Comparison of ENCODE assay signal across 13 cellular contexts in genomic region chr4:39732728-39733127, GRCh38. TPM values are rescaled to one million over a fixed set of nuclear protein-coding genes. Genes with fewer than 3 reads are reported as not detected.
A peak's percentile ranks its signal among the peaks of the same experiment; 100 is the strongest.
DNase-seq lines count a peak whose midpoint lies in the region; ATAC-seq and TF ChIP-seq lines count a peak whose summit lies in the region.
"Had no signal": no experiment of that assay in that cellular context is flagged by ENCODE, and none has a peak within 500 bp of the region (broad histone marks: within the 10 kb centered on the region; RNA-seq: fewer than 3 reads in every experiment).

No MANE protein-coding gene starts in this region.

- no peaks in the 10 kb centered on the region for H3K9me2 ChIP-seq in PC-3 (replicated peaks; ENCODE audit: low read length)

- TF ChIP-seq POLR2A in lower leg skin (IDR thresholded peaks at IDR 0.05) = no peak

- H3K4me1 ChIP-seq in PC-3 (ENCODE audit: insufficient read depth, low read length) = peaks cover 12% of the 10 kb centered on the region
- H3K4me1 ChIP-seq: BLaER1 had no signal

- peaks cover 3% of the 10 kb centered on the region for H3K36me3 Mint-ChIP-seq in activated CD4-positive, alpha-beta memory T cell treated with anti-CD3 and anti-CD28 coated beads for 36 hours
- peaks cover 18% of the 10 kb centered on the region for H3K36me3 Mint-ChIP-seq in activated CD4-positive, alpha-beta memory T cell treated with anti-CD3 and anti-CD28 coated beads, Interleukin-2, amount 10 ng/mL, durations not matched to agents 7 days and 5 days (ENCODE audit: low read depth)
- H3K36me3 Mint-ChIP-seq in stimulated activated effector memory CD8-positive, alpha-beta T cell treated with anti-CD3 and anti-CD28 coated beads, Interleukin-12 subunit alpha, Interleukin-12 subunit beta, amount 100 ng/mL, for 72 hours = peaks cover 39% of the 10 kb centered on the region

- ATAC-seq in PC-3 (peak; percentile 85), HG03280 (IDR thresholded peaks at IDR 0.05; ENCODE audit: unreplicated experiment) (no peak)
- ATAC-seq in stimulated activated effector memory CD8-positive, alpha-beta T cell treated with anti-CD3 and anti-CD28 coated beads, Interleukin-12 subunit alpha, Interleukin-12 subunit beta, amount 100 ng/mL, for 72 hours = peak; percentile 92

- BruUV-seq in PC-3 (replicated peaks; lab: Mats Ljungman, UMichigan) = no TSS peak

- no peak overlapping the region for H3K9ac ChIP-seq in PC-3 (ENCODE audit: low read length)
- H3K9ac ChIP-seq: BLaER1 had no signal

- H3K27ac Mint-ChIP-seq in activated CD4-positive, alpha-beta memory T cell treated with anti-CD3 and anti-CD28 coated beads for 36 hours = no peak overlapping the region
- no peak overlapping the region for H3K27ac Mint-ChIP-seq in activated CD4-positive, alpha-beta memory T cell treated with anti-CD3 and anti-CD28 coated beads, Interleukin-2, amount 10 ng/mL, durations not matched to agents 7 days and 5 days
- peak overlapping the region; percentile 58 for H3K27ac Mint-ChIP-seq in stimulated activated effector memory CD8-positive, alpha-beta T cell treated with anti-CD3 and anti-CD28 coated beads, Interleukin-12 subunit alpha, Interleukin-12 subunit beta, amount 100 ng/mL, for 72 hours

- no peaks in the 10 kb centered on the region for H3K9me3 ChIP-seq in PC-3 (ENCODE audit: low read length)
- H3K9me3 ChIP-seq: BLaER1, HAP-1 had no signal

- H3F3A ChIP-seq in PC-3 (ENCODE audit: low read length, unreplicated experiment) = no peaks in the 10 kb centered on the region

- POLR2A ChIA-PET in activated CD4-positive, alpha-beta memory T cell treated with anti-CD3 and anti-CD28 coated beads for 36 hours (lab: Charles Lee) = interaction anchor here (0.6 kb wide), 1 partner anchor 997 kb away, joined by 3 read pairs; no protein-coding TSS in a partner anchor
- POLR2A ChIA-PET in activated CD4-positive, alpha-beta memory T cell treated with anti-CD3 and anti-CD28 coated beads, Interleukin-2, amount 10 ng/mL, durations not matched to agents 7 days and 5 days (lab: Charles Lee) = no interaction called here
- POLR2A ChIA-PET in PC-3 (lab: Charles Lee; ENCODE audit: unreplicated experiment) = no interaction called here

- 0 out of 2 replicates have a peak, but pooled peaks cover 9% of the 10 kb centered on the region for H4K20me1 ChIP-seq in PC-3 (ENCODE audit: low read length)

- H3K79me2 ChIP-seq in PC-3 (ENCODE audit: low read length) = peaks cover 90% of the 10 kb centered on the region

- peak; percentile 26 for DNase-seq in activated CD4-positive, alpha-beta memory T cell treated with anti-CD3 and anti-CD28 coated beads for 36 hours
- no peak for DNase-seq in activated CD4-positive, alpha-beta memory T cell treated with anti-CD3 and anti-CD28 coated beads, Interleukin-2, amount 10 ng/mL, durations not matched to agents 7 days and 5 days
- DNase-seq in PC-3 (peak; percentile 56), fibroblast of gingiva (ENCODE audit: low read depth) (peak; percentile 89), lower leg skin (ENCODE audit: low spot score in 2 of 2) (no peak), H7 (no peak)
- DNase-seq in stimulated activated effector memory CD8-positive, alpha-beta T cell treated with anti-CD3 and anti-CD28 coated beads, Interleukin-12 subunit alpha, Interleukin-12 subunit beta, amount 100 ng/mL, for 72 hours (ENCODE audit: low spot score in 2 of 2) = peak in 1 of 2 donors; percentile 55
- DNase-seq: activated gamma-delta T cell treated with Interleukin-2 at 50 U/mL for 16 hours, midbrain, T-helper 9 cell had no signal

- peak overlapping the region; percentile 19; the same call in 1 of the 2 replicates for H3K27ac ChIP-seq in PC-3 (ENCODE audit: low read length)
- H3K27ac ChIP-seq: BLaER1 had no signal

- no peaks in the 10 kb centered on the region for H3K27me3 Mint-ChIP-seq in activated CD4-positive, alpha-beta memory T cell treated with anti-CD3 and anti-CD28 coated beads for 36 hours
- H3K27me3 Mint-ChIP-seq in activated CD4-positive, alpha-beta memory T cell treated with anti-CD3 and anti-CD28 coated beads, Interleukin-2, amount 10 ng/mL, durations not matched to agents 7 days and 5 days = no peaks in the 10 kb centered on the region

- CTCF ChIA-PET in activated CD4-positive, alpha-beta memory T cell treated with anti-CD3 and anti-CD28 coated beads for 36 hours (lab: Charles Lee) = interaction anchor here (0.5 kb wide), 1 partner anchor 12 kb away, joined by 4 read pairs; no protein-coding TSS in a partner anchor
- CTCF ChIA-PET in activated CD4-positive, alpha-beta memory T cell treated with anti-CD3 and anti-CD28 coated beads, Interleukin-2, amount 10 ng/mL, durations not matched to agents 7 days and 5 days (lab: Charles Lee) = no interaction called here
- CTCF ChIA-PET in PC-3 (lab: Charles Lee) = interaction anchor here (0.5 kb wide), 1 partner anchor 1239 kb away, joined by 3 read pairs; no protein-coding TSS in a partner anchor

- H3K27me3 ChIP-seq in PC-3 (ENCODE audit: low read length) = no peaks in the 10 kb centered on the region
- H3K27me3 ChIP-seq in H7 (ENCODE audit: control insufficient read depth, insufficient read depth, low read length) = no peaks in the 10 kb centered on the region
- H3K27me3 ChIP-seq: BLaER1 had no signal

- H3K4me3 ChIP-seq in PC-3 (ENCODE audit: low read length) (no peak overlapping the region), lower leg skin (ENCODE audit: low read depth, poor library complexity, severe bottlenecking) (no peak overlapping the region), H7 (ENCODE audit: insufficient read depth, low read depth, low read length) (no peak overlapping the region)
- H3K4me3 ChIP-seq: BLaER1, HAP-1 had no signal

- intact Hi-C loops in activated CD4-positive, alpha-beta memory T cell treated with anti-CD3 and anti-CD28 coated beads for 36 hours (cut with micrococcal nuclease) = no loop called here
- intact Hi-C loops in PC-3 (cut with micrococcal nuclease) = no loop called here
- intact Hi-C loops in lower leg skin (cut with DNase I; ENCODE audit: low total_unique reads) = no loop called here

- 82 to 83% methylated on average over 3 of the region's 3 CpGs for WGBS in lower leg skin, 2 donors

- H3K36me3 ChIP-seq in PC-3 (ENCODE audit: low read depth, low read length) (peaks cover 3% of the 10 kb centered on the region; the same call in 1 of the 2 replicates), H7 (replicated peaks; ENCODE audit: control insufficient read depth, insufficient read depth, low read length) (no peaks in the 10 kb centered on the region)
- H3K36me3 ChIP-seq: HAP-1 had no signal

- H3K4me3 Mint-ChIP-seq in activated CD4-positive, alpha-beta memory T cell treated with anti-CD3 and anti-CD28 coated beads for 36 hours = no peak overlapping the region
- no peak overlapping the region for H3K4me3 Mint-ChIP-seq in activated CD4-positive, alpha-beta memory T cell treated with anti-CD3 and anti-CD28 coated beads, Interleukin-2, amount 10 ng/mL, durations not matched to agents 7 days and 5 days
- H3K4me3 Mint-ChIP-seq in stimulated activated effector memory CD8-positive, alpha-beta T cell treated with anti-CD3 and anti-CD28 coated beads, Interleukin-12 subunit alpha, Interleukin-12 subunit beta, amount 100 ng/mL, for 72 hours = no peak overlapping the region

- TF ChIP-seq CTCF in PC-3 (conservative IDR thresholded peaks at IDR 0.05; ENCODE audit: low read depth, low read length) (no peak), lower leg skin (IDR thresholded peaks at IDR 0.05) (no peak)

- H3K4me2 ChIP-seq in PC-3 (ENCODE audit: low read length) = 0 out of 2 replicates have a peak overlapping the region, but pooled peaks have one; percentile 1
- H3K4me2 ChIP-seq: BLaER1 had no signal

- H3K4me1 Mint-ChIP-seq in activated CD4-positive, alpha-beta memory T cell treated with anti-CD3 and anti-CD28 coated beads for 36 hours (ENCODE audit: low read depth) = peaks cover 20% of the 10 kb centered on the region
- H3K4me1 Mint-ChIP-seq in activated CD4-positive, alpha-beta memory T cell treated with anti-CD3 and anti-CD28 coated beads, Interleukin-2, amount 10 ng/mL, durations not matched to agents 7 days and 5 days = peaks cover 16% of the 10 kb centered on the region
- H3K4me1 Mint-ChIP-seq in stimulated activated effector memory CD8-positive, alpha-beta T cell treated with anti-CD3 and anti-CD28 coated beads, Interleukin-12 subunit alpha, Interleukin-12 subunit beta, amount 100 ng/mL, for 72 hours = peaks cover 27% of the 10 kb centered on the region

- no peaks in the 10 kb centered on the region for H3K9me3 Mint-ChIP-seq in activated CD4-positive, alpha-beta memory T cell treated with anti-CD3 and anti-CD28 coated beads for 36 hours
- no peaks in the 10 kb centered on the region for H3K9me3 Mint-ChIP-seq in activated CD4-positive, alpha-beta memory T cell treated with anti-CD3 and anti-CD28 coated beads, Interleukin-2, amount 10 ng/mL, durations not matched to agents 7 days and 5 days
- H3K9me3 Mint-ChIP-seq in stimulated activated effector memory CD8-positive, alpha-beta T cell treated with anti-CD3 and anti-CD28 coated beads, Interleukin-12 subunit alpha, Interleukin-12 subunit beta, amount 100 ng/mL, for 72 hours = no peaks in the 10 kb centered on the region

- H2AFZ ChIP-seq in PC-3 (ENCODE audit: low read length) = no peak overlapping the region

RNA-seq across cellular contexts. Expression of gene UBE2K, which starts 34.8 kb away (rescaled TPM):
- total RNA-seq in activated CD4-positive, alpha-beta memory T cell treated with anti-CD3 and anti-CD28 coated beads for 36 hours = 10 to 100 TPM; 81.4 to 83.5 TPM
- 10 to 100 TPM; 82.3 to 86.5 TPM for total RNA-seq in activated CD4-positive, alpha-beta memory T cell treated with anti-CD3 and anti-CD28 coated beads, Interleukin-2, amount 10 ng/mL, durations not matched to agents 7 days and 5 days
- total RNA-seq in PC-3 (2014; rRNA removed) (30.1 and 38.9 TPM in 2 replicates), lower leg skin (10 to 100 TPM; 21.5 to 32.2 (median 25.7) TPM)
- 26.4 and 31.8 TPM in 2 replicates for total RNA-seq in H7 (2014; rRNA removed; shearing (Covaris generic))

Comparison
In these comparisons a context has a peak if more than half of its experiments do, and no peak if none do; other contexts are left out.
1. DNase-seq: peak in activated CD4-positive, alpha-beta memory T cell treated with anti-CD3 and anti-CD28 coated beads for 36 hours (single experiment), PC-3 (single experiment) and fibroblast of gingiva (single experiment); none in activated CD4-positive, alpha-beta memory T cell treated with anti-CD3 and anti-CD28 coated beads, Interleukin-2, amount 10 ng/mL, durations not matched to agents 7 days and 5 days (single experiment), lower leg skin (0 of 2) and H7 (single experiment).